Comparison of ENCODE assay signal across 9 cellular contexts in genomic region chr10:117240730-117241529, GRCh38. TPM values are rescaled to one million over a fixed set of nuclear protein-coding genes. Genes with fewer than 3 reads are reported as not detected.
DNase-seq lines count a peak whose midpoint lies in the region; ATAC-seq and TF ChIP-seq lines count a peak whose summit lies in the region.
"Had no signal": no experiment of that assay in that cellular context is flagged by ENCODE, and none has a peak within 500 bp of the region (broad histone marks: within the 10 kb centered on the region; RNA-seq: fewer than 3 reads in every experiment).

TSS of gene SLC18A2 (plus strand) at chr10:117241114. CDS start at chr10:117241694, 580 bp downstream.

- peak within 1 kb of the TSS; percentile 51 for H3K4me3 Mint-ChIP-seq in stimulated activated naive CD8-positive, alpha-beta T cell treated with anti-CD3 and anti-CD28 coated beads, Interleukin-15, Interleukin-2, amounts not matched to agents 100 ng/mL and 50 ng/mL, for 24 hours
- H3K4me3 Mint-ChIP-seq: activated T-cell treated with anti-CD3 and anti-CD28 coated beads, Interleukin-2, amount 50 U/mL, for 24 hours had no signal

- no peaks in the 10 kb centered on the region for H3K9me3 Mint-ChIP-seq in stimulated activated naive CD8-positive, alpha-beta T cell treated with anti-CD3 and anti-CD28 coated beads, Interleukin-15, Interleukin-2, amounts not matched to agents 100 ng/mL and 50 ng/mL, for 24 hours
- H3K9me3 Mint-ChIP-seq: activated T-cell treated with anti-CD3 and anti-CD28 coated beads, Interleukin-2, amount 50 U/mL, for 24 hours had no signal

- H3K27me3 Mint-ChIP-seq in stimulated activated naive CD8-positive, alpha-beta T cell treated with anti-CD3 and anti-CD28 coated beads, Interleukin-15, Interleukin-2, amounts not matched to agents 100 ng/mL and 50 ng/mL, for 24 hours, result peaks cover 34% of the 10 kb centered on the region

- no peak for DNase-seq in stimulated activated naive CD8-positive, alpha-beta T cell treated with anti-CD3 and anti-CD28 coated beads, Interleukin-15, Interleukin-2, amounts not matched to agents 100 U/mL and 50 U/mL, for 24 hours
- DNase-seq in coronary artery (ENCODE audit: low spot score) (no peak), mucosa of descending colon (no peak)
- DNase-seq: activated T-cell treated with anti-CD3 and anti-CD28 coated beads, Interleukin-2, amount 50 U/mL, for 24 hours had no signal

- no peak for ATAC-seq in stimulated activated naive CD8-positive, alpha-beta T cell treated with anti-CD3 and anti-CD28 coated beads, Interleukin-15, Interleukin-2, amounts not matched to agents 100 U/mL and 50 U/mL, for 24 hours
- ATAC-seq in mucosa of descending colon (peak; percentile 14), GM18520 (IDR thresholded peaks at IDR 0.05; ENCODE audit: unreplicated experiment) (no peak), HG03159 (IDR thresholded peaks at IDR 0.05; ENCODE audit: unreplicated experiment) (no peak), HG03571 (IDR thresholded peaks at IDR 0.05; ENCODE audit: unreplicated experiment) (no peak), GM19452 (IDR thresholded peaks at IDR 0.05; ENCODE audit: unreplicated experiment) (no peak)

- H3K36me3 ChIP-seq in mucosa of descending colon (ENCODE audit: low read depth), result no peaks in the 10 kb centered on the region

- H3K36me3 Mint-ChIP-seq in stimulated activated naive CD8-positive, alpha-beta T cell treated with anti-CD3 and anti-CD28 coated beads, Interleukin-15, Interleukin-2, amounts not matched to agents 100 ng/mL and 50 ng/mL, for 24 hours (ENCODE audit: low read depth), result no peaks in the 10 kb centered on the region

- H3K4me3 ChIP-seq in coronary artery, result peak within 1 kb of the TSS; percentile 50
- H3K4me3 ChIP-seq in mucosa of descending colon, result no peak within 1 kb of the TSS

- peaks cover 6% of the 10 kb centered on the region for H3K4me1 Mint-ChIP-seq in stimulated activated naive CD8-positive, alpha-beta T cell treated with anti-CD3 and anti-CD28 coated beads, Interleukin-15, Interleukin-2, amounts not matched to agents 100 ng/mL and 50 ng/mL, for 24 hours (ENCODE audit: low read depth)

- no peak within 1 kb of the TSS for H3K27ac Mint-ChIP-seq in stimulated activated naive CD8-positive, alpha-beta T cell treated with anti-CD3 and anti-CD28 coated beads, Interleukin-15, Interleukin-2, amounts not matched to agents 100 ng/mL and 50 ng/mL, for 24 hours
- H3K27ac Mint-ChIP-seq: activated T-cell treated with anti-CD3 and anti-CD28 coated beads, Interleukin-2, amount 50 U/mL, for 24 hours had no signal

- no peak for TF ChIP-seq CTCF in coronary artery (IDR thresholded peaks at IDR 0.05)
- TF ChIP-seq CTCF in mucosa of descending colon (IDR thresholded peaks at IDR 0.05), result no peak

- H3K4me1 ChIP-seq in mucosa of descending colon (ENCODE audit: low read depth), result peaks cover 4% of the 10 kb centered on the region

- no peaks in the 10 kb centered on the region for H3K9me3 ChIP-seq in mucosa of descending colon

- no peak within 1 kb of the TSS for H3K27ac ChIP-seq in coronary artery

- intact Hi-C loops in mucosa of descending colon (cut with DNase I, micrococcal nuclease), result no loop called here

RNA-seq across cellular contexts. Expression of gene SLC18A2, which starts in this region (rescaled TPM):
- total RNA-seq in mucosa of descending colon, result 1 to 10 TPM in 2 of 3 donors, under 1 TPM in 1; 0.29 to 1.9 (median 1.6) TPM
